In the genomic region with DNA sequence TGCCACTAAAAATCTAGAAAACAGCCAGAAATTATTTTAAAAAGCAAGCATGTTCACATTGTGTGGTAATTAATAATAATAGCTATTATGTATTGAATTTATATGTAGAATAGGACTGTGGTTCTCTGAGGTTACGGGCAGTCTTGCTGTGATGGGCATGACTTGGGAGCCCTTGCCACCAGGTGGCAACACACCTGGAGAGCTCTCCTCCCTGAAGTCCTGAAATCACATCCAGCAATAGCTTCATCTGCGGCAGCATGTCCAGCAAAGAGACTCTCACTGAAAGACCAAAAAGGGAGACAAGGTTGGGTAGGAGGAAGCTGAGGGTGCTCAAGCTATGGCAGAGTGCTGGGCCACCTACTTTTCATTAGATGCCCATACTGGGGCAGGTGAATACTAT, we compare ENCODE assay signal across 1 cellular context.
TF ChIP-seq lines count a peak whose summit lies in the region.

No MANE protein-coding gene starts in this region.

TF ChIP-seq in IMR-90, 13 proteins besides CTCF, POLR2A, EP300 and RAD21 (continued from another document):
- TF ChIP-seq, protein P1, sequence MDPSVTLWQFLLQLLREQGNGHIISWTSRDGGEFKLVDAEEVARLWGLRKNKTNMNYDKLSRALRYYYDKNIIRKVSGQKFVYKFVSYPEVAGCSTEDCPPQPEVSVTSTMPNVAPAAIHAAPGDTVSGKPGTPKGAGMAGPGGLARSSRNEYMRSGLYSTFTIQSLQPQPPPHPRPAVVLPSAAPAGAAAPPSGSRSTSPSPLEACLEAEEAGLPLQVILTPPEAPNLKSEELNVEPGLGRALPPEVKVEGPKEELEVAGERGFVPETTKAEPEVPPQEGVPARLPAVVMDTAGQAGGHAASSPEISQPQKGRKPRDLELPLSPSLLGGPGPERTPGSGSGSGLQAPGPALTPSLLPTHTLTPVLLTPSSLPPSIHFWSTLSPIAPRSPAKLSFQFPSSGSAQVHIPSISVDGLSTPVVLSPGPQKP (IDR thresholded peaks at IDR 0.05; ENCODE audit: borderline replicate concordance, low read depth, low read length) = no peak
- TF ChIP-seq NFE2L2 (IDR thresholded peaks at IDR 0.05; ENCODE audit: low read depth, low read length) (no peak), CEBPB (IDR thresholded peaks at IDR 0.05; ENCODE audit: low read depth, low read length) (no peak), RFX5 (IDR thresholded peaks at IDR 0.05; ENCODE audit: low read depth, low read length) (no peak), CHD1 (IDR thresholded peaks at IDR 0.05; ENCODE audit: low read depth, low read length) (no peak), MAZ (IDR thresholded peaks at IDR 0.05; ENCODE audit: borderline replicate concordance, low read depth, low read length) (no peak), FOS (IDR thresholded peaks at IDR 0.05; ENCODE audit: low read depth, low read length) (no peak), USF2 (IDR thresholded peaks at IDR 0.05; ENCODE audit: low read depth, low read length) (no peak), RCOR1 (IDR thresholded peaks at IDR 0.05; ENCODE audit: insufficient replicate concordance, low read length) (no peak), BHLHE40 (IDR thresholded peaks at IDR 0.05; ENCODE audit: low read depth, low read length) (no peak), MXI1 (IDR thresholded peaks at IDR 0.05; ENCODE audit: borderline replicate concordance, low read depth, low read length) (no peak), MAFK (IDR thresholded peaks at IDR 0.05; ENCODE audit: low read depth, low read length) (no peak)
TF ChIP-seq in IMR-90: peak in this region for 0.
